2 cellular contexts compared by ENCODE assay signal in the genomic region with DNA sequence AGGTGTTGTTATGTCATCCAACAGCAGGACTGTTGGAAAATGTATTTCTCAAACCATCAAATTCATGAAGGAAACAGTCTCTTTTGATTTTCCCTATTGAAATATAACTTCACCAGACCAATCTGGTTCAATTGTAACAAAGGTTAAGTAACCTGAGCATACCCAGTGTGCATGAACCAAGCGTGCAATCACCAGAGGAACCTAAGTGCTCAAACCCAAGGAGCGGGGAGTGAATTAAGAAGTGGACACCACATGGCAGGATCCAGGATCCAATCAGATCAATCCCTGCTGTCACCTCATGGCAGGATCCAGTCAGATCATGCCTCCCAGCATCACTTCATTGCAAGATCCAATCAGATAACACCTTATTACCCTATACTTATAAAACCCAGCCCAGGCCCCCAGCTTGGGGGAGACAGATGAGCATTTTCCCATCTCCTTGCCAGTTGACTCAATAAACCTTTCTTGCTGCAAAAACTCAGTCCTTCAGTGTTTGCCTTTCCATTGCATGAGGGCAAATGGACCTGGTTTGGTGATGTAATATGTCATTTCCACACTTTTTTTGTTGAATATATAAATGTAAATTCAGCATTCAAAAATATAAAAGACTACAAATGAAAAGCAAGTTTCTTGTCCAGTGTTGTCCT.
TF ChIP-seq lines count a peak whose summit lies in the region.

No MANE protein-coding gene starts in this region.

TF ChIP-seq in HepG2, 621 proteins besides CTCF, POLR2A, EP300 and RAD21:
- 0 out of 2 replicates have a peak, but pooled peaks have one; percentile 14 for TF ChIP-seq NFYB (CRISPR knock-in tag; IDR thresholded peaks at IDR 0.05)
- TF ChIP-seq MZF1 (CRISPR knock-in tag; IDR thresholded peaks at IDR 0.05; ENCODE audit: borderline replicate concordance) = no peak
- TF ChIP-seq ZNF234 (CRISPR knock-in tag; conservative IDR thresholded peaks at IDR 0.05) = no peak
- TF ChIP-seq, protein P1, sequence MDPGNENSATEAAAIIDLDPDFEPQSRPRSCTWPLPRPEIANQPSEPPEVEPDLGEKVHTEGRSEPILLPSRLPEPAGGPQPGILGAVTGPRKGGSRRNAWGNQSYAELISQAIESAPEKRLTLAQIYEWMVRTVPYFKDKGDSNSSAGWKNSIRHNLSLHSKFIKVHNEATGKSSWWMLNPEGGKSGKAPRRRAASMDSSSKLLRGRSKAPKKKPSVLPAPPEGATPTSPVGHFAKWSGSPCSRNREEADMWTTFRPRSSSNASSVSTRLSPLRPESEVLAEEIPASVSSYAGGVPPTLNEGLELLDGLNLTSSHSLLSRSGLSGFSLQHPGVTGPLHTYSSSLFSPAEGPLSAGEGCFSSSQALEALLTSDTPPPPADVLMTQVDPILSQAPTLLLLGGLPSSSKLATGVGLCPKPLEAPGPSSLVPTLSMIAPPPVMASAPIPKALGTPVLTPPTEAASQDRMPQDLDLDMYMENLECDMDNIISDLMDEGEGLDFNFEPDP (CRISPR knock-in tag; conservative IDR thresholded peaks at IDR 0.05) = no peak
- no peak for TF ChIP-seq MTF1 (CRISPR knock-in tag; IDR thresholded peaks at IDR 0.05)

TF ChIP-seq in H1, 55 proteins besides CTCF, POLR2A, EP300 and RAD21:
- TF ChIP-seq SP1 (IDR thresholded peaks at IDR 0.05; ENCODE audit: low read depth, low read length) = 0 out of 2 replicates have a peak, but pooled peaks have one; percentile 16
- TF ChIP-seq NANOG (IDR thresholded peaks at IDR 0.05; ENCODE audit: insufficient read depth, low read depth, low read length, poor library complexity, severe bottlenecking) = no peak
TF ChIP-seq in H1: peak in this region for 1.
